ENCODE assay signal across 30 cellular contexts in genomic region chr6:36133912-36134311, GRCh38. TPM values are rescaled to one million over a fixed set of nuclear protein-coding genes. Genes with fewer than 3 reads are reported as not detected.
DNase-seq lines count a peak whose midpoint lies in the region; ATAC-seq, FAIRE-seq and TF ChIP-seq lines count a peak whose summit lies in the region.
"Had no signal": no experiment of that assay in that cellular context is flagged by ENCODE, and none has a peak within 500 bp of the region (broad histone marks: within the 10 kb centered on the region; RNA-seq: fewer than 3 reads in every experiment).

No MANE protein-coding gene starts in this region.

- no peaks in the 10 kb centered on the region for H3K27me3 Mint-ChIP-seq in naive thymus-derived CD8-positive, alpha-beta T cell
- H3K27me3 Mint-ChIP-seq: natural killer cell treated with Interleukin-12 subunit alpha and Interleukin-12 subunit beta and Interleukin-15 and Interleukin-18, amount 100 ng/mL, for 72 hours had no signal

- H3K27ac ChIP-seq in BLaER1 treated with 17β-estradiol and CSF1 and Interleukin-3, amounts not matched to agents 10 nM and 100 nM, result peak overlapping the region in 6 of 11 experiments; percentile 0 to 53 (median 26); a peak in 9 of 22 replicates
- no peak overlapping the region for H3K27ac ChIP-seq in GM12878 (ENCODE audit: control insufficient read depth, insufficient read depth)
- H3K27ac ChIP-seq: SK-N-MC, upper lobe of left lung had no signal

- peaks cover 20 to 50% (median 35%) of the 10 kb centered on the region in 4 donors for H3K4me1 Mint-ChIP-seq in naive thymus-derived CD8-positive, alpha-beta T cell

- POLR2A ChIA-PET in GM12878 (lab: Charles Lee), result interaction anchor here (1.0 to 1.6 kb wide), 2 partner anchors 21 to 61 kb away, joined by 5 to 12 read pairs; no protein-coding TSS in a partner anchor
- POLR2A ChIA-PET in naive thymus-derived CD8-positive, alpha-beta T cell (lab: Charles Lee), result interaction anchor here (0.7 to 3.0 kb wide), 3 partner anchors 28 to 40 kb away, joined by 3 to 12 read pairs (median 3); no protein-coding TSS in a partner anchor

- in situ Hi-C loops in GM12878 (cut with MboI), result no loop called here

- no peaks in the 10 kb centered on the region for H3K27me3 ChIP-seq in BLaER1 treated with 17β-estradiol and CSF1 and Interleukin-3, amounts not matched to agents 10 nM and 100 nM
- H3K27me3 ChIP-seq in H7 (ENCODE audit: control insufficient read depth, insufficient read depth, low read length) (peaks cover 8% of the 10 kb centered on the region), GM12878 (replicated peaks in 1 of 2; ENCODE audit: control insufficient read depth in 2 of 2, insufficient read depth in 2 of 2, low read length in 1 of 2) (no peaks in the 10 kb centered on the region)
- H3K27me3 ChIP-seq: breast epithelium, upper lobe of left lung had no signal

- BruUV-seq in GM12878 (replicated peaks; lab: Mats Ljungman, UMichigan), result no TSS peak

- no peak overlapping the region for H3K4me3 Mint-ChIP-seq in naive thymus-derived CD8-positive, alpha-beta T cell
- H3K4me3 Mint-ChIP-seq: mesothelial cell of epicardium; natural killer cell treated with Interleukin-12 subunit alpha and Interleukin-12 subunit beta and Interleukin-15 and Interleukin-18, amount 100 ng/mL, for 72 hours; T-helper 1 cell treated with Interleukin-12 subunit alpha and Interleukin-12 subunit beta and Interleukin-4 antibody, amounts not matched to agents 30 μg/mL and 1 μg/mL, for 36 hours had no signal

- H3K36me3 Mint-ChIP-seq in naive thymus-derived CD8-positive, alpha-beta T cell, result peaks cover 0 to 61% (median 6%) of the 10 kb centered on the region in 3 donors

- ATAC-seq in GM12878 (no peak), GM18511 (IDR thresholded peaks at IDR 0.05; ENCODE audit: unreplicated experiment) (no peak)
- ATAC-seq in naive thymus-derived CD8-positive, alpha-beta T cell, result no peak
- ATAC-seq: natural killer cell treated with Interleukin-12 subunit alpha and Interleukin-12 subunit beta and Interleukin-15 and Interleukin-18, amount 100 ng/mL, for 72 hours had no signal

- peak overlapping the region in 5 of 11 experiments; percentile 2 to 84 (median 20); a peak in 4 of 22 replicates for H3K9ac ChIP-seq in BLaER1 treated with 17β-estradiol and CSF1 and Interleukin-3, amounts not matched to agents 10 nM and 100 nM
- H3K9ac ChIP-seq in GM12878 (ENCODE audit: control insufficient read depth, insufficient read depth, low read length), result no peak overlapping the region

- H3K79me2 ChIP-seq in GM12878 (ENCODE audit: control insufficient read depth, insufficient read depth, low read length), result no peaks in the 10 kb centered on the region

- peaks cover 4 to 67% (median 19%) of the 10 kb centered on the region in 11 experiments; a peak in 19 of 22 replicates for H3K36me3 ChIP-seq in BLaER1 treated with 17β-estradiol and CSF1 and Interleukin-3, amounts not matched to agents 10 nM and 100 nM
- peaks cover 7% of the 10 kb centered on the region for H3K36me3 ChIP-seq in H7 (replicated peaks; ENCODE audit: control insufficient read depth, insufficient read depth, low read length)
- no peaks in the 10 kb centered on the region for H3K36me3 ChIP-seq in GM12878 (ENCODE audit: control insufficient read depth in 2 of 2, insufficient read depth in 2 of 2, low read length in 1 of 2)
- H3K36me3 ChIP-seq: breast epithelium had no signal

- WGBS in GM12878 (ENCODE audit: insufficient coverage, insufficient replicate concordance, low lambda C conversion rate, missing lambda C conversion rate), result 76% methylated on average over 4 of the region's 4 CpGs

- no peak for TF ChIP-seq EP300 in GM12878 (IDR thresholded peaks at IDR 0.05; ENCODE audit: borderline replicate concordance in 1 of 2, control insufficient read depth in 1 of 2, low read depth in 2 of 2, low read length in 2 of 2)

- no peak for TF ChIP-seq CTCF in GM12878 (IDR thresholded peaks at IDR 0.05 in 2 of 3, conservative IDR thresholded peaks at IDR 0.05 in 1 of 3; ENCODE audit: control insufficient read depth in 2 of 3, extremely low read depth in 1 of 3, insufficient read depth in 1 of 3, low read depth in 3 of 3, low read length in 3 of 3)

- H3K4me3 ChIP-seq in BLaER1 treated with 17β-estradiol and CSF1 and Interleukin-3, amounts not matched to agents 10 nM and 100 nM, result no peak overlapping the region
- H3K4me3 ChIP-seq in H7 (ENCODE audit: insufficient read depth, low read depth, low read length) (no peak overlapping the region), GM12878 (no peak overlapping the region)
- H3K4me3 ChIP-seq: breast epithelium, SK-N-MC, upper lobe of left lung had no signal

- RAD21 ChIA-PET in GM12878 (lab: Charles Lee; ENCODE audit: unreplicated experiment), result interaction anchor here (3.1 kb wide), 1 partner anchor 61 kb away, joined by 19 read pairs; no protein-coding TSS in a partner anchor

- no peak overlapping the region for H2AFZ ChIP-seq in GM12878 (ENCODE audit: control insufficient read depth, low read depth, low read length)

- peaks cover 76 to 97% (median 95%) of the 10 kb centered on the region in 10 experiments for H3K4me1 ChIP-seq in BLaER1 treated with 17β-estradiol and CSF1 and Interleukin-3, amounts not matched to agents 10 nM and 100 nM
- H3K4me1 ChIP-seq in GM12878 (ENCODE audit: control insufficient read depth, insufficient read depth, low read length), result peaks cover 30% of the 10 kb centered on the region

- TF ChIP-seq POLR2A in GM12878 (IDR thresholded peaks at IDR 0.05; ENCODE audit: low read depth, low read length), result no peak

- FAIRE-seq in GM12878 (lab: Jason Lieb, UNC), result peak; percentile 65
- FAIRE-seq: colon, GM12892, small intestine had no signal

- CTCF ChIA-PET in GM12878 (lab: Yijun Ruan, JAX), result interaction anchor here (1.0 to 2.0 kb wide), 3 partner anchors 26 to 168 kb away, joined by 3 to 6 read pairs (median 4); no protein-coding TSS in a partner anchor

- H3K4me2 ChIP-seq in BLaER1 treated with 17β-estradiol and CSF1 and Interleukin-3, amounts not matched to agents 10 nM and 100 nM, result peak overlapping the region; percentile 87 to 100 (median 97); a peak in 21 of 22 replicates
- no peak overlapping the region for H3K4me2 ChIP-seq in GM12878 (ENCODE audit: control insufficient read depth, insufficient read depth)

- intact Hi-C loops in GM12878 (cut with micrococcal nuclease; ENCODE audit: unreplicated experiment), result no loop called here

- no peaks in the 10 kb centered on the region for H3K9me3 Mint-ChIP-seq in naive thymus-derived CD8-positive, alpha-beta T cell
- H3K9me3 Mint-ChIP-seq: mesothelial cell of epicardium; natural killer cell treated with Interleukin-12 subunit alpha and Interleukin-12 subunit beta and Interleukin-15 and Interleukin-18, amount 100 ng/mL, for 72 hours; T-helper 1 cell treated with Interleukin-12 subunit alpha and Interleukin-12 subunit beta and Interleukin-4 antibody, amounts not matched to agents 30 μg/mL and 1 μg/mL, for 36 hours had no signal

- TF ChIP-seq RAD21 in GM12878 (IDR thresholded peaks at IDR 0.05; ENCODE audit: insufficient read depth, low read depth, low read length), result no peak

- H3K27ac Mint-ChIP-seq in naive thymus-derived CD8-positive, alpha-beta T cell, result peak overlapping the region in 7 of 10 donors; percentile 14 to 89 (median 70)
- H3K27ac Mint-ChIP-seq: T-helper 1 cell treated with Interleukin-12 subunit alpha and Interleukin-12 subunit beta and Interleukin-4 antibody, amounts not matched to agents 30 μg/mL and 1 μg/mL, for 36 hours had no signal

- H4K20me1 ChIP-seq in BLaER1 treated with 17β-estradiol and CSF1 and Interleukin-3, amounts not matched to agents 10 nM and 100 nM, result peaks cover 0 to 8% (median 0%) of the 10 kb centered on the region in 11 experiments; a peak in 3 of 22 replicates
- H4K20me1 ChIP-seq in GM12878 (ENCODE audit: control insufficient read depth, insufficient read depth), result no peaks in the 10 kb centered on the region

- no peaks in the 10 kb centered on the region for H3K9me3 ChIP-seq in BLaER1 treated with 17β-estradiol and CSF1 and Interleukin-3, amounts not matched to agents 10 nM and 100 nM (replicated peaks in 1 of 11)
- no peaks in the 10 kb centered on the region for H3K9me3 ChIP-seq in GM12878 (replicated peaks; ENCODE audit: control insufficient read depth, insufficient read depth, low read length)
- H3K9me3 ChIP-seq: breast epithelium, upper lobe of left lung had no signal

- SMC1A ChIA-PET in GM12878 (lab: Charles Lee; ENCODE audit: uncharacterized antibody, unreplicated experiment), result interaction anchor here (1.2 to 3.2 kb wide), 4 partner anchors 13 to 69 kb away, joined by 3 to 10 read pairs (median 6); no protein-coding TSS in a partner anchor

- DNase-seq in H7, result peak; percentile 18
- no peak for DNase-seq in GM12878 (ENCODE audit: low read depth, low spot score)
- DNase-seq in naive thymus-derived CD8-positive, alpha-beta T cell, result no peak
- no peak for DNase-seq in activated CD8-positive, alpha-beta memory T cell treated with anti-CD3 and anti-CD28 coated beads, Interleukin-2, amount 50 U/mL, for 4 hours
- no peak for DNase-seq in NCI-H2029 treated with DMSO at 0.1 percent for 48 hours (lab: John Stamatoyannopoulos, UW)
- DNase-seq: activated CD4-positive, alpha-beta T cell treated with anti-CD3 and anti-CD28 coated beads for 1 hour; activated CD8-positive, alpha-beta memory T cell treated with anti-CD3 and anti-CD28 coated beads for 24 hours; activated T-cell treated with anti-CD3 and anti-CD28 coated beads, Interleukin-2, amount 50 U/mL, for 1 hour; C1 segment of cervical spinal cord; DMS 273 treated with DMSO at 0.1 percent for 48 hours; effector CD4-positive, alpha-beta T cell; EL; erythroblast; GOT3; head of caudate nucleus; MV-4-11; NCI-H1694; OCI-M1; small intestine; substantia nigra; upper lobe of left lung had no signal

RNA-seq across cellular contexts. Expression of gene MAPK13, which starts 3.6 kb away (rescaled TPM):
- 3.2 TPM in 2 replicates for total RNA-seq in H7 (2014; rRNA removed; shearing (Covaris generic))
- total RNA-seq in GM12878 (2013; cell fraction: nucleolus; rRNA removed), result 24.2 and 24.6 TPM in 2 replicates
- total RNA-seq in GM12878 (2014; rRNA removed), result 38.9 and 40.2 TPM in 2 replicates
- total RNA-seq in GM12878 (2014; rRNA removed; fragmentation: Illumina TruSeq; extraction: Trizol), result 18.4 and 19.5 TPM in 2 replicates
- 48.0 and 52.5 TPM in 2 replicates for total RNA-seq in GM12878 (2021)
- polyA plus RNA-seq in GM12878 (2011; ENCODE audit: low read depth), result 5.4 TPM
- polyA plus RNA-seq in GM12878 (2011; rRNA removed), result 7.5 and 8.5 TPM in 2 replicates
- 10.7 and 10.8 TPM in 2 replicates for polyA plus RNA-seq in GM12878 (2011; cell fraction: cytosol; rRNA removed)
- polyA plus RNA-seq in GM12878 (2011; cell fraction: nucleus; rRNA removed), result 24.6 and 25.9 TPM in 2 replicates
- 8.6 and 11.0 TPM in 2 replicates for polyA plus RNA-seq in GM12878 (2012)
- 17.2 and 34.9 TPM in 2 replicates for polyA plus RNA-seq in GM12878 (2014; fragmentation: Illumina TruSeq; extraction: Trizol)
- 1 to 10 TPM; 1.8 to 3.2 TPM for polyA plus RNA-seq in GM12878 (2014; fragmentation: Nextera tagmentation; extraction: Ambion mirVana)
- 46.3 and 48.8 TPM in 2 replicates for polyA plus RNA-seq in GM12878 (2014; rRNA removed)
- 10 to 100 TPM; 46.6 TPM for polyA plus RNA-seq in GM12878 (2016; fragmentation: Nextera tagmentation; extraction: Ambion mirVana)
- polyA minus RNA-seq in GM12878 (2011; rRNA and poly(A)+ RNA removed), result 8.0 and 11.8 TPM in 2 replicates
- 1.2 and 1.6 TPM in 2 replicates for polyA minus RNA-seq in GM12878 (2011; cell fraction: cytosol; rRNA and poly(A)+ RNA removed)
- 6.0 and 7.0 TPM in 2 replicates for polyA minus RNA-seq in GM12878 (2011; cell fraction: nucleus; rRNA and poly(A)+ RNA removed)
- 10 to 100 TPM; 38.7 to 41.8 TPM for total RNA-seq in naive thymus-derived CD8-positive, alpha-beta T cell
- 10 to 100 TPM; 35.2 to 37.1 (median 35.7) TPM for polyA plus RNA-seq in naive thymus-derived CD8-positive, alpha-beta T cell
